Comparison of ENCODE assay signal across 12 cellular contexts in the genomic region with DNA sequence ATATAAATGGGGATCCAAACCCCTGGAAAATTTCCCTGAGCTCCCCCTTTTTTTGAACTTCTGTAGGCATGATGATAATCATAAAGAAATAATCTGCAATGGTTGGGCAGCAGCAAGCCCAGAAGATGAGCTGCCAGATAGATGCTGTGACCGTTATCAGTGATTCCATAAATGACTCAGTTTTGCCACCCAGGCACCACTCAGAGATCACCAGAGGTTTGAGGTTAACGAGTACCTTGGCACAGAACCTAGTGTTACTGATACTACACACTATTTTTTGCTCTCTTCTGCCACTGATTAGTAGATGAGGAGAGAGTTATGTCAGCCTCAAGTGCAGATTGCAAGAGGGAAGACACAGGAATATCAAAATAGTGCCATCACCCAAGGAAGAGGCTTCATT.
A peak's percentile ranks its signal among the peaks of the same experiment; 100 is the strongest.
DNase-seq lines count a peak whose midpoint lies in the region; ATAC-seq and FAIRE-seq lines count a peak whose summit lies in the region.
"Had no signal": no experiment of that assay in that cellular context is flagged by ENCODE, and none has a peak within 500 bp of the region (broad histone marks: within the 10 kb centered on the region; RNA-seq: fewer than 3 reads in every experiment).

No MANE protein-coding gene starts in this region.

- no peaks in the 10 kb centered on the region for H3K36me3 ChIP-seq in small intestine (ENCODE audit: control insufficient read depth in 2 of 2, insufficient read depth in 2 of 2, low read length in 2 of 2)

- no peak overlapping the region for H3K4me3 ChIP-seq in small intestine (ENCODE audit: low read depth in 1 of 2, low read length in 2 of 2)
- H3K4me3 ChIP-seq: coronary artery had no signal

- peak; percentile 37 for ATAC-seq in HG02981 (IDR thresholded peaks at IDR 0.05; ENCODE audit: unreplicated experiment)
- ATAC-seq: Right ventricle myocardium inferior had no signal

- DNase-seq in EH (ENCODE audit: low read depth) (peak; percentile 49), iPS-NIHi11 (ENCODE audit: low spot score) (no peak), small intestine (no peak), HuH-7 (ENCODE audit: low spot score) (no peak), hippocampal formation (lab: John Stamatoyannopoulos, UW) (no peak)
- DNase-seq in activated CD8-positive, alpha-beta memory T cell treated with anti-CD3 and anti-CD28 coated beads, Interleukin-2, amount 50 U/mL, for 4 hours = peak; percentile 35
- peak; percentile 68 for DNase-seq in stimulated activated CD4-positive, alpha-beta T cell treated with anti-CD3 and anti-CD28 coated beads, Interleukin-1b, Interleukin-23, amount 100 ng/mL, for 48 hours
- DNase-seq: NCI-H446 had no signal

- H3K9me3 ChIP-seq in small intestine (ENCODE audit: control insufficient read depth, low read depth) = no peaks in the 10 kb centered on the region

- no peak overlapping the region for H3K27ac ChIP-seq in small intestine (ENCODE audit: low read depth in 1 of 2, low read length in 1 of 2)
- H3K27ac ChIP-seq: coronary artery, KMS-11 had no signal

- 33 to 59% (median 38%) methylated on average over 2 of the region's 2 CpGs for WGBS in small intestine, 3 donors

- no peaks in the 10 kb centered on the region for H3K4me1 ChIP-seq in small intestine (ENCODE audit: control insufficient read depth in 2 of 2, insufficient read depth in 1 of 2, low read depth in 1 of 2, low read length in 1 of 2)

- no peaks in the 10 kb centered on the region for H3K27me3 ChIP-seq in small intestine (ENCODE audit: control insufficient read depth in 2 of 2, insufficient read depth in 2 of 2, low read length in 2 of 2)

- no peak for FAIRE-seq in small intestine (lab: Jason Lieb, UNC)

Comparison
In these comparisons a context has a peak if more than half of its experiments do, and no peak if none do; other contexts are left out.
1. DNase-seq: peak in EH (single experiment), activated CD8-positive, alpha-beta memory T cell treated with anti-CD3 and anti-CD28 coated beads, Interleukin-2, amount 50 U/mL, for 4 hours (single experiment) and stimulated activated CD4-positive, alpha-beta T cell treated with anti-CD3 and anti-CD28 coated beads, Interleukin-1b, Interleukin-23, amount 100 ng/mL, for 48 hours (single experiment); none in iPS-NIHi11 (single experiment), small intestine (single experiment), HuH-7 (single experiment) and hippocampal formation (0 of 2).